22 cellular contexts compared by ENCODE assay signal in genomic region chr20:62326959-62327725, GRCh38.
"Had no signal": no experiment of that assay in that cellular context is flagged by ENCODE, and none has a peak within 500 bp of the region (broad histone marks: within the 10 kb centered on the region; RNA-seq: fewer than 3 reads in every experiment).

No MANE protein-coding gene starts in this region.

- H3K27ac Mint-ChIP-seq: effector memory CD8-positive, alpha-beta T cell; immature natural killer cell; natural killer cell treated with Interleukin-12 subunit alpha and Interleukin-12 subunit beta and Interleukin-15 and Interleukin-18, amount 100 ng/mL, for 72 hours; neural progenitor cell; progenitor cell of endocrine pancreas had no signal

- FAIRE-seq: keratinocyte, pancreas had no signal

- H3K27ac ChIP-seq: esophagus squamous epithelium, left lung, lower lobe of right lung, neural progenitor cell, pancreas, suprapubic skin, thyroid gland, uterus had no signal

- H3K4me1 ChIP-seq: left lung, lower lobe of right lung, neural progenitor cell, pancreas, thyroid gland, uterus had no signal

- H2AFZ ChIP-seq: neural progenitor cell had no signal

- H3K27me3 ChIP-seq: esophagus squamous epithelium, left lung, neural progenitor cell, pancreas, suprapubic skin, thyroid gland, uterus had no signal

- H3K36me3 ChIP-seq: uterus had no signal

- ATAC-seq: effector memory CD8-positive, alpha-beta T cell; left lung; lower lobe of right lung; natural killer cell treated with Interleukin-12 subunit alpha and Interleukin-12 subunit beta and Interleukin-15 and Interleukin-18, amount 100 ng/mL, for 72 hours; pancreas; right cardiac atrium had no signal

- H3K4me3 Mint-ChIP-seq: effector memory CD8-positive, alpha-beta T cell; immature natural killer cell; natural killer cell treated with Interleukin-12 subunit alpha and Interleukin-12 subunit beta and Interleukin-15 and Interleukin-18, amount 100 ng/mL, for 72 hours; neural progenitor cell; type B pancreatic cell had no signal

- H3K4me3 ChIP-seq: esophagus squamous epithelium, left lung, lower lobe of right lung, neural progenitor cell, pancreas, smooth muscle cell, suprapubic skin, thyroid gland, uterus had no signal

- DNase-seq: effector memory CD8-positive, alpha-beta T cell; esophagus squamous epithelium; foreskin fibroblast; immature natural killer cell; lower lobe of right lung; mesenchymal stem cell; midbrain; occipital lobe; stimulated activated CD4-positive, alpha-beta T cell treated with anti-CD3 and anti-CD28 coated beads, Interleukin-2, amount 100 ng/mL, for 48 hours; stimulated activated naive CD4-positive, alpha-beta T cell treated with Interleukin-2 at 50 U/mL for 16 hours; thyroid gland; uterus had no signal

- H3K9ac ChIP-seq: neural progenitor cell had no signal

- H3K9me3 Mint-ChIP-seq: effector memory CD8-positive, alpha-beta T cell; natural killer cell treated with Interleukin-12 subunit alpha and Interleukin-12 subunit beta and Interleukin-15 and Interleukin-18, amount 100 ng/mL, for 72 hours; neural progenitor cell; type B pancreatic cell had no signal

- H3K36me3 Mint-ChIP-seq: immature natural killer cell; natural killer cell treated with Interleukin-12 subunit alpha and Interleukin-12 subunit beta and Interleukin-15 and Interleukin-18, amount 100 ng/mL, for 72 hours; type B pancreatic cell had no signal

- H3K9me3 ChIP-seq: esophagus squamous epithelium, left lung, lower lobe of right lung, pancreas, suprapubic skin, thyroid gland, uterus had no signal

- H3K4me1 Mint-ChIP-seq: immature natural killer cell, neural progenitor cell had no signal

- H3K27me3 Mint-ChIP-seq: effector memory CD8-positive, alpha-beta T cell; natural killer cell treated with Interleukin-12 subunit alpha and Interleukin-12 subunit beta and Interleukin-15 and Interleukin-18, amount 100 ng/mL, for 72 hours; progenitor cell of endocrine pancreas; type B pancreatic cell had no signal

- H3K4me2 ChIP-seq: neural progenitor cell, smooth muscle cell had no signal
